ENCODE assay signal across 7 cellular contexts in genomic region chr6:88983129-88983528, GRCh38. TPM values are rescaled to one million over a fixed set of nuclear protein-coding genes. Genes with fewer than 3 reads are reported as not detected.
DNase-seq lines count a peak whose midpoint lies in the region; ATAC-seq, FAIRE-seq and TF ChIP-seq lines count a peak whose summit lies in the region.
"Not testable (repeated sequence)": the region's sequence is repeated elsewhere in the genome, so short reads cannot be mapped to it uniquely, and the experiment has no call there.

No MANE protein-coding gene starts in this region.

- not testable (repeated sequence) for H3K79me2 ChIP-seq in K562 (ENCODE audit: control insufficient read depth, insufficient read depth, low read length)

- TF ChIP-seq POLR2A in K562 (conservative IDR thresholded peaks at IDR 0.05): not testable (repeated sequence)

- 5% methylated on average over 2 of the region's 2 CpGs for WGBS in K562 (ENCODE audit: insufficient coverage, low coverage, missing lambda C conversion rate)

- H3K4me3 ChIP-seq in HL-60 (replicated peaks; ENCODE audit: insufficient read depth, low read length); SK-N-MC; K562; mucosa of descending colon: not testable (repeated sequence)
- H3K4me3 ChIP-seq in thoracic aorta: peak overlapping the region; percentile 42

- H3K27ac ChIP-seq in HL-60 (replicated peaks) (peak overlapping the region; percentile 42), SK-N-MC (peak overlapping the region; percentile 19; the same call in 1 of the 2 replicates)
- H3K27ac ChIP-seq in K562 (ENCODE audit: extremely low read depth, low read depth, low read length); thoracic aorta: not testable (repeated sequence)

- not testable (repeated sequence) for H3K36me3 ChIP-seq in SK-N-MC (ENCODE audit: insufficient read depth, low read length); K562 (ENCODE audit: control insufficient read depth, insufficient read depth, low read length); mucosa of descending colon (ENCODE audit: low read depth); thoracic aorta

- not testable (repeated sequence) for TF ChIP-seq RAD21 in K562 (CRISPR knock-in tag; conservative IDR thresholded peaks at IDR 0.05 in 1 of 2, IDR thresholded peaks at IDR 0.05 in 1 of 2)

- H3K9ac ChIP-seq in SK-N-MC (ENCODE audit: insufficient read length); K562 (ENCODE audit: insufficient read depth in 1 of 2, low read depth in 2 of 2, low read length in 2 of 2): not testable (repeated sequence)

- not testable (repeated sequence) for H3K27me3 ChIP-seq in HL-60 (ENCODE audit: insufficient read depth, poor library complexity, severe bottlenecking); K562 (ENCODE audit: control insufficient read depth in 2 of 2, insufficient read depth in 2 of 2, low read length in 2 of 2); thoracic aorta (replicated peaks; ENCODE audit: insufficient read depth)

- peak; percentile 38 for ATAC-seq in K562
- ATAC-seq in left colon: peak; percentile 14
- peak; percentile 9 for ATAC-seq in mucosa of descending colon
- peak; percentile 40 for ATAC-seq in sciatic nerve
- not testable (repeated sequence) for ATAC-seq in thoracic aorta (ENCODE audit: insufficient number of reproducible peaks, low FRiP score, low read depth)

- POLR2A ChIA-PET in K562 (lab: Yijun Ruan, JAX): interaction anchor here (1.1 to 1.8 kb wide), 3 partner anchors 19 to 158 kb away, joined by 3 to 6 read pairs (median 4); partner anchors contain the start of genes PNRC1 and RNGTT

- in situ Hi-C loops in K562 (cut with MboI): loop anchor here (5.0 to 25.0 kb wide), 2 partner anchors 259 to 629 kb away; no protein-coding TSS in a partner anchor

- H2AFZ ChIP-seq in K562 (ENCODE audit: low read depth, low read length): not testable (repeated sequence)

- TF ChIP-seq CTCF in HL-60 (IDR thresholded peaks at IDR 0.05; ENCODE audit: insufficient read depth, low read length); K562 (IDR thresholded peaks at IDR 0.05 in 2 of 3, conservative IDR thresholded peaks at IDR 0.05 in 1 of 3; ENCODE audit: insufficient read depth in 2 of 3, low read depth in 1 of 3, low read length in 3 of 3); mucosa of descending colon (IDR thresholded peaks at IDR 0.05); thoracic aorta (IDR thresholded peaks at IDR 0.05): not testable (repeated sequence)

- not testable (repeated sequence) for H4K20me1 ChIP-seq in K562 (replicated peaks; ENCODE audit: control insufficient read depth, insufficient read depth, low read length)

- H3K9me3 ChIP-seq in SK-N-MC (ENCODE audit: low read depth, low read length); K562 (replicated peaks; ENCODE audit: control insufficient read depth, insufficient read depth, low read depth, low read length); mucosa of descending colon; thoracic aorta: not testable (repeated sequence)

- not testable (repeated sequence) for H3K9me1 ChIP-seq in K562 (ENCODE audit: control insufficient read depth, insufficient read depth, low read length)

- not testable (repeated sequence) for DNase-seq in HL-60 (ENCODE audit: low read depth in 1 of 2, low spot score in 1 of 2); SK-N-MC (ENCODE audit: low read depth, low spot score); K562 (ENCODE audit: extremely low read depth in 1 of 4, low spot score in 3 of 4); left colon; mucosa of descending colon; sciatic nerve (ENCODE audit: low spot score); thoracic aorta (ENCODE audit: low spot score)

- CTCF ChIA-PET in K562 (lab: Yijun Ruan, JAX; ENCODE audit: low intra/inter-chr PET ratio): interaction anchor here (0.7 to 1.5 kb wide), 6 partner anchors 256 to 626 kb away, joined by 3 to 6 read pairs (median 3); partner anchors contain the start of gene UBE2J1

- not testable (repeated sequence) for H3K4me1 ChIP-seq in K562 (replicated peaks in 1 of 2; ENCODE audit: control insufficient read depth in 2 of 2, insufficient read depth in 2 of 2, low read length in 2 of 2); mucosa of descending colon (ENCODE audit: low read depth); thoracic aorta (ENCODE audit: control insufficient read depth in 1 of 2, low read depth in 2 of 2)

- TF ChIP-seq EP300 in K562 (IDR thresholded peaks at IDR 0.05; ENCODE audit: low read length): not testable (repeated sequence)

- not testable (repeated sequence) for BruUV-seq in K562 (replicated peaks; lab: Mats Ljungman, UMichigan)

- not testable (repeated sequence) for H3K4me2 ChIP-seq in K562 (ENCODE audit: insufficient read depth, low read length)

- not testable (repeated sequence) for FAIRE-seq in K562 (lab: Jason Lieb, UNC)

- intact Hi-C loops in K562 (cut with micrococcal nuclease): loop anchor here (2.0 to 5.0 kb wide), 3 partner anchors 139 to 629 kb away; no protein-coding TSS in a partner anchor
- intact Hi-C loops in left colon (cut with DNase I, micrococcal nuclease): loop anchor here in 1 of 2 donors (5.0 to 10.0 kb wide), 3 partner anchors 142 to 392 kb away; no protein-coding TSS in a partner anchor
- intact Hi-C loops in mucosa of descending colon (cut with DNase I, micrococcal nuclease): loop anchor here (5.0 to 10.0 kb wide), 3 partner anchors 132 to 262 kb away; partner anchors contain the start of gene SRSF12 (in 1 of the 2)
- intact Hi-C loops in sciatic nerve (cut with DNase I): loop anchor here (10.0 kb wide), 2 partner anchors 262 to 382 kb away; no protein-coding TSS in a partner anchor

RNA-seq across cellular contexts. Expression of gene RNGTT, which starts 19.7 kb away (rescaled TPM):
- total RNA-seq in K562 (2011; cell fraction: chromatin; rRNA removed; ENCODE audit: low replicate concordance): 25.2 and 72.6 TPM in 2 replicates
- total RNA-seq in K562 (2011; cell fraction: nucleolus; rRNA removed): 10.7 and 13.8 TPM in 2 replicates
- 18.9 and 20.8 TPM in 2 replicates for total RNA-seq in K562 (2011; cell fraction: nucleoplasm; rRNA removed)
- total RNA-seq in K562 (2014; rRNA removed) (18.5 and 21.7 TPM in 2 replicates), K562 (2014; rRNA removed; fragmentation: Illumina TruSeq; extraction: Trizol) (31.7 and 35.0 TPM in 2 replicates), K562 (2015; rRNA removed; fragmentation: Illumina TruSeq; extraction: Trizol) (27.6 and 29.9 TPM in 2 replicates), K562 (2021) (17.5 and 19.5 TPM in 2 replicates), left colon (10 to 100 TPM in 1 of 2 donors, 1 to 10 TPM in 1; 8.7 to 10.1 TPM), mucosa of descending colon (10 to 100 TPM in 1 of 3 donors, 1 to 10 TPM in 2; 8.4 to 11.6 (median 9.4) TPM), sciatic nerve (13.2 TPM), thoracic aorta (10 to 100 TPM; 13.5 to 20.5 TPM)
- polyA plus RNA-seq in K562 (2011; rRNA removed) (9.5 and 13.7 TPM in 2 replicates), K562 (2014; fragmentation: Illumina TruSeq; extraction: Trizol) (16.9 and 21.3 TPM in 2 replicates), K562 (2014; fragmentation: Nextera tagmentation; extraction: Ambion mirVana) (1 to 10 TPM; 6.1 to 7.8 TPM), K562 (2014; rRNA removed) (12.6 and 14.2 TPM in 2 replicates)
- 2.5 and 5.2 TPM in 2 replicates for polyA plus RNA-seq in K562 (2011; cell fraction: cytosol; rRNA removed)
- 5.8 and 7.0 TPM in 2 replicates for polyA plus RNA-seq in K562 (2011; cell fraction: nucleus; rRNA removed)
- 10.9 and 11.6 TPM in 2 replicates for polyA plus RNA-seq in K562 (2012)
- polyA minus RNA-seq in K562 (2011; rRNA and poly(A)+ RNA removed): 36.1 and 36.7 TPM in 2 replicates
- polyA minus RNA-seq in K562 (2011; cell fraction: cytosol; rRNA and poly(A)+ RNA removed): 7.3 and 9.0 TPM in 2 replicates
- polyA minus RNA-seq in K562 (2011; cell fraction: nucleus; rRNA and poly(A)+ RNA removed): 16.7 and 32.3 TPM in 2 replicates
